In genomic region chr10:12670004-12670403, GRCh38 we compare ENCODE assay signal across 12 cellular contexts.
"Had no signal": no experiment of that assay in that cellular context is flagged by ENCODE, and none has a peak within 500 bp of the region (broad histone marks: within the 10 kb centered on the region; RNA-seq: fewer than 3 reads in every experiment).

No MANE protein-coding gene starts in this region.

- H3K4me1 Mint-ChIP-seq: H9 had no signal

- H3K27me3 Mint-ChIP-seq: IgD-negative memory B cell had no signal

- H2AFZ ChIP-seq: GM23338 had no signal

- H3K27ac Mint-ChIP-seq: GM23338, H9 had no signal

- H3K4me2 ChIP-seq: GM23338, KMS-11 had no signal

- H3K4me3 Mint-ChIP-seq: GM23338, H9, IgD-negative memory B cell had no signal

- DNase-seq: H9, HCEC 1CT, Karpas-422, KBM-7 had no signal

- ATAC-seq: GM23338, HepG2 had no signal

- H3K4me3 ChIP-seq: GM23338 had no signal

- H3K9ac ChIP-seq: KMS-11 had no signal

- FAIRE-seq: H1, H54, HepG2, HTR-8/SVneo had no signal

- H3K27ac ChIP-seq: HL-60, KMS-11 had no signal

- H3K9me3 Mint-ChIP-seq: H9 had no signal
